Comparison of ENCODE assay signal across 18 cellular contexts in genomic region chr19:30558793-30559192, GRCh38.
DNase-seq lines count a peak whose midpoint lies in the region; ATAC-seq and TF ChIP-seq lines count a peak whose summit lies in the region.
"Had no signal": no experiment of that assay in that cellular context is flagged by ENCODE, and none has a peak within 500 bp of the region (broad histone marks: within the 10 kb centered on the region; RNA-seq: fewer than 3 reads in every experiment).

No MANE protein-coding gene starts in this region.

- H3K9me3 ChIP-seq in H9 (ENCODE audit: control insufficient read depth, low read depth, low read length), result no peaks in the 10 kb centered on the region
- H3K9me3 ChIP-seq: Peyer's patch had no signal

- H3K27me3 Mint-ChIP-seq in H9 (ENCODE audit: low read depth), result peaks cover 1% of the 10 kb centered on the region

- no peak overlapping the region for H3K14ac ChIP-seq in H9 (ENCODE audit: insufficient read depth, low read length)

- H3K9me3 Mint-ChIP-seq in H9, result no peaks in the 10 kb centered on the region

- no peak overlapping the region for H3K56ac ChIP-seq in H9 (ENCODE audit: insufficient read length, low read depth, low read length)
- H3K56ac ChIP-seq in mesendoderm (ENCODE audit: low read length), result peak overlapping the region; percentile 44

- H4K20me1 ChIP-seq in H9 (ENCODE audit: control insufficient read depth, insufficient read depth, insufficient read length), result no peaks in the 10 kb centered on the region

- H3K4me1 ChIP-seq in H9 (ENCODE audit: insufficient read depth, low read length), result peaks cover 24% of the 10 kb centered on the region
- H3K4me1 ChIP-seq in mesendoderm (ENCODE audit: control insufficient read depth, low read depth, low read length), result peaks cover 12% of the 10 kb centered on the region
- H3K4me1 ChIP-seq: Peyer's patch had no signal

- H3K4me3 ChIP-seq in NB4 (ENCODE audit: low read depth, low read length) (no peak overlapping the region), mesendoderm (ENCODE audit: low read length) (no peak overlapping the region)
- H3K4me3 ChIP-seq: Peyer's patch had no signal

- H3K4me3 Mint-ChIP-seq in H9, result peak overlapping the region in 1 of 2 experiments; percentile 4; a peak in 1 of 5 replicates

- H2BK15ac ChIP-seq in H9 (ENCODE audit: low read depth, low read length) (no peak overlapping the region), mesendoderm (replicated peaks; ENCODE audit: low read depth) (no peak overlapping the region)

- H4K91ac ChIP-seq in H9 (ENCODE audit: insufficient read length, low read depth, low read length), result no peak overlapping the region

- TF ChIP-seq POLR2A in NB4 (IDR thresholded peaks at IDR 0.05; ENCODE audit: extremely low read depth, insufficient read length), result no peak

- no peaks in the 10 kb centered on the region for H3K79me2 ChIP-seq in H9 (ENCODE audit: insufficient read depth, low read length)
- no peaks in the 10 kb centered on the region for H3K79me2 ChIP-seq in mesendoderm (ENCODE audit: control insufficient read depth, insufficient read depth, low read length)

- H3K4me2 ChIP-seq in H9 (ENCODE audit: insufficient read depth, insufficient read length, low read length) (no peak overlapping the region), mesendoderm (ENCODE audit: low read length) (no peak overlapping the region)

- H3K27ac Mint-ChIP-seq in H9, result peak overlapping the region; percentile 15 to 26 (median 22); a peak in 4 of 7 replicates

- H2BK120ac ChIP-seq in H9 (ENCODE audit: low read depth, low read length, poor library complexity, severe bottlenecking), result no peak overlapping the region
- no peak overlapping the region for H2BK120ac ChIP-seq in mesendoderm (ENCODE audit: low read depth, low read length)

- no peak overlapping the region for H2BK20ac ChIP-seq in H9 (ENCODE audit: low read depth, low read length, poor library complexity, severe bottlenecking)

- H4K5ac ChIP-seq in H9 (ENCODE audit: insufficient read length, low read depth, low read length) (no peak overlapping the region), mesendoderm (ENCODE audit: low read length) (no peak overlapping the region)

- no peak overlapping the region for H3K27ac ChIP-seq in H9 (ENCODE audit: insufficient read length, low read depth, low read length)
- H3K27ac ChIP-seq in angular gyrus (ENCODE audit: low read depth, low read length), result peak overlapping the region; percentile 76
- no peak overlapping the region for H3K27ac ChIP-seq in mesendoderm (ENCODE audit: low read depth, low read length)
- H3K27ac ChIP-seq: C4-2B, Peyer's patch had no signal

- no peak overlapping the region for H2AFZ ChIP-seq in H9 (ENCODE audit: low read length)

- no peak overlapping the region for H2AK5ac ChIP-seq in H9 (ENCODE audit: insufficient read length, low read length)
- H2AK5ac ChIP-seq in mesendoderm (ENCODE audit: low read length), result no peak overlapping the region

- no peaks in the 10 kb centered on the region for H3K36me3 Mint-ChIP-seq in H9 (ENCODE audit: insufficient read depth in 1 of 3, low read depth in 3 of 3)

- no peak overlapping the region for H3K9ac ChIP-seq in H9 (ENCODE audit: extremely low read depth, insufficient read length, low read length)
- no peak overlapping the region for H3K9ac ChIP-seq in mesendoderm (ENCODE audit: low read length)

- no peak for ATAC-seq in GM19455 (IDR thresholded peaks at IDR 0.05; ENCODE audit: unreplicated experiment)
- ATAC-seq: Right ventricle myocardium inferior had no signal

- H2BK5ac ChIP-seq in H9 (ENCODE audit: insufficient read length, low read length) (no peak overlapping the region), mesendoderm (ENCODE audit: low read length) (no peak overlapping the region)

- H3K18ac ChIP-seq in H9 (ENCODE audit: insufficient read length, low read depth, low read length), result no peak overlapping the region
- H3K18ac ChIP-seq in mesendoderm (ENCODE audit: low read length), result no peak overlapping the region

- TF ChIP-seq CTCF in H9 (conservative IDR thresholded peaks at IDR 0.05) (no peak), NB4 (IDR thresholded peaks at IDR 0.05; ENCODE audit: low read depth, low read length) (no peak)

- H3K4ac ChIP-seq in H9 (ENCODE audit: low read depth, low read length) (no peak overlapping the region), mesendoderm (ENCODE audit: low read depth, low read length) (no peak overlapping the region)

- no peaks in the 10 kb centered on the region for H3K23me2 ChIP-seq in H9 (ENCODE audit: insufficient read length, low read depth, low read length, poor library complexity, severe bottlenecking)

- no peak for DNase-seq in H9
- DNase-seq in NB4 (ENCODE audit: low read depth), result peak; percentile 49
- no peak for DNase-seq in mesendoderm
- no peak for DNase-seq in effector CD4-positive, alpha-beta T cell
- DNase-seq in head of caudate nucleus, result no peak
- DNase-seq in putamen (ENCODE audit: low spot score), result no peak
- DNase-seq: COR-L47, Karpas-422, MM.1S, NCI-H1436, NCI-H2029 treated with DMSO at 0.1 percent for 48 hours, NCI-H510A, NCI-H774 had no signal

- H4K8ac ChIP-seq in H9 (replicated peaks; ENCODE audit: insufficient read length, low read depth, low read length), result no peak overlapping the region
- H4K8ac ChIP-seq in mesendoderm (ENCODE audit: low read depth, low read length), result no peak overlapping the region

- no CpG with 5 or more reads among the region's 6 CpGs for WGBS in H9 (ENCODE audit: extremely low coverage, insufficient read length, low lambda C conversion rate)
- no CpG with 5 or more reads among the region's 6 CpGs for WGBS in mesendoderm (ENCODE audit: extremely low coverage, insufficient coverage, low lambda C conversion rate)

- H3T11ph ChIP-seq in H9 (ENCODE audit: low read length), result no peak overlapping the region

- H3K27me3 ChIP-seq in H9 (ENCODE audit: insufficient read depth, low read length), result no peaks in the 10 kb centered on the region
- no peaks in the 10 kb centered on the region for H3K27me3 ChIP-seq in mesendoderm (ENCODE audit: insufficient read depth, low read length, poor library complexity)
- H3K27me3 ChIP-seq: Peyer's patch had no signal

- peaks cover 51 to 55% of the 10 kb centered on the region in 2 experiments for H3K4me1 Mint-ChIP-seq in H9

- H3K23ac ChIP-seq in H9 (ENCODE audit: insufficient read length, low read depth, low read length) (no peak overlapping the region), mesendoderm (ENCODE audit: low read length) (no peak overlapping the region)

- no peaks in the 10 kb centered on the region for H3K36me3 ChIP-seq in mesendoderm (ENCODE audit: control insufficient read depth, insufficient read depth, low read length)
- H3K36me3 ChIP-seq: Peyer's patch had no signal

- intact Hi-C loops in head of caudate nucleus (cut with DNase I), result no loop called here

- no peak overlapping the region for H2BK12ac ChIP-seq in H9 (ENCODE audit: insufficient read length, low read depth, low read length)

- H3K79me1 ChIP-seq in H9 (ENCODE audit: insufficient read depth, low read depth, low read length, poor library complexity, severe bottlenecking) (no peaks in the 10 kb centered on the region), mesendoderm (ENCODE audit: low read length) (no peaks in the 10 kb centered on the region)
